Comparison of ENCODE assay signal across 27 cellular contexts in the genomic region with DNA sequence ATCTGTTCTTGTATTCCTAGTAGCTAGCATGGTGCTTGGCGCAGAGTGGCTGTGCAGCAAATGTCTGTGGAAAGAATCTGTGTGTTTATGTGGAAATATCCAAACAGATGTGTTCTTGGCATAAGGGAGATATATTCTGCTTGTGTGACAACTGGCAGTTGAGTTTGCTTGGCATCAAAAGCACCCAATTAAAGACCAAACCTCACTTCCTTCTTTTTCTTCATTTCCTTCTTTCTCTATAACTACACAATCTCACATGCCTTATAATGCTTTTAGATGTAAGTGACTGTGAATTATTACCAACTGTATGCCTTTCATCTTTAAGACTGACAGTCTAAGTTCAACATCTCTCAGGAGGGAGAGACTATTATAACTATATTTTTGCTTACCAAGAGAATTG.
"Had no signal": no experiment of that assay in that cellular context is flagged by ENCODE, and none has a peak within 500 bp of the region (broad histone marks: within the 10 kb centered on the region; RNA-seq: fewer than 3 reads in every experiment).

No MANE protein-coding gene starts in this region.

- ATAC-seq: activated CD4-positive, CD25-positive, alpha-beta regulatory T cell treated with anti-CD3 and anti-CD28 coated beads, Interleukin-2, amount 50 U/mL, for 24 hours; gastroesophageal sphincter; pancreas; sciatic nerve; stimulated activated memory B cell treated with anti-CD40 and anti-IgM and Interleukin-4, amounts not matched to agents 10 μg/mL and 1 μg/mL and 100 μg/mL, for 72 hours had no signal

- H3K4me1 Mint-ChIP-seq: activated naive CD4-positive, alpha-beta T cell treated with anti-CD3 and anti-CD28 coated beads, Interleukin-2, amount 10 ng/mL, durations not matched to agents 7 days and 5 days; activated naive CD8-positive, alpha-beta T cell treated with anti-CD3 and anti-CD28 coated beads, Interleukin-2, amount 10 ng/mL, durations not matched to agents 7 days and 5 days; immature natural killer cell; stimulated activated memory B cell treated with anti-CD40 and anti-IgM and Interleukin-4, amounts not matched to agents 10 μg/mL and 1 μg/mL and 100 μg/mL, for 72 hours had no signal

- H3K27me3 Mint-ChIP-seq: activated naive CD4-positive, alpha-beta T cell treated with anti-CD3 and anti-CD28 coated beads, Interleukin-2, amount 10 ng/mL, durations not matched to agents 7 days and 5 days; activated naive CD8-positive, alpha-beta T cell treated with anti-CD3 and anti-CD28 coated beads, Interleukin-2, amount 10 ng/mL, durations not matched to agents 7 days and 5 days; stimulated activated memory B cell treated with anti-CD40 and anti-IgM and Interleukin-4, amounts not matched to agents 10 μg/mL and 1 μg/mL and 100 μg/mL, for 72 hours had no signal

- H3K9me3 Mint-ChIP-seq: immature natural killer cell had no signal

- DNase-seq: activated CD4-positive, alpha-beta T cell treated with anti-CD3 and anti-CD28 coated beads for 48 hours; activated CD4-positive, alpha-beta T cell treated with anti-CD3 and anti-CD28 coated beads, Interleukin-2, amount 50 U/mL, for 48 hours; activated CD8-positive, alpha-beta memory T cell treated with anti-CD3 and anti-CD28 coated beads, Interleukin-2, amount 50 U/mL, for 4 hours; activated gamma-delta T cell; activated naive CD4-positive, alpha-beta T cell treated with anti-CD3 and anti-CD28 coated beads, Interleukin-2, amount 10 ng/mL, durations not matched to agents 7 days and 5 days; activated naive CD8-positive, alpha-beta T cell treated with anti-CD3 and anti-CD28 coated beads, Interleukin-2, amount 10 ng/mL, durations not matched to agents 7 days and 5 days; activated T-cell treated with anti-CD3 and anti-CD28 coated beads, Interleukin-2, amount 50 U/mL, for 1 hour; cerebellar nuclear complex; colonic mucosa; effector CD8-positive, alpha-beta T cell; hypothalamus; immature natural killer cell; kidney; left colon; mammary epithelial cell; pancreas; retina; stimulated activated CD4-positive, alpha-beta T cell treated with anti-CD3 and anti-CD28 coated beads, Interleukin-4, amount 100 ng/mL, for 24 hours; stimulated activated CD8-positive, alpha-beta memory T cell treated with anti-CD3 and anti-CD28 coated beads, Interleukin-4, amount 100 ng/mL, for 48 hours; stomach; T-helper 9 cell; WERI-Rb-1 had no signal

- H3K27ac Mint-ChIP-seq: activated naive CD4-positive, alpha-beta T cell treated with anti-CD3 and anti-CD28 coated beads, Interleukin-2, amount 10 ng/mL, durations not matched to agents 7 days and 5 days; activated naive CD8-positive, alpha-beta T cell treated with anti-CD3 and anti-CD28 coated beads, Interleukin-2, amount 10 ng/mL, durations not matched to agents 7 days and 5 days; immature natural killer cell; stimulated activated memory B cell treated with anti-CD40 and anti-IgM and Interleukin-4, amounts not matched to agents 10 μg/mL and 1 μg/mL and 100 μg/mL, for 72 hours had no signal

- H3K4me3 Mint-ChIP-seq: activated naive CD4-positive, alpha-beta T cell treated with anti-CD3 and anti-CD28 coated beads, Interleukin-2, amount 10 ng/mL, durations not matched to agents 7 days and 5 days; activated naive CD8-positive, alpha-beta T cell treated with anti-CD3 and anti-CD28 coated beads, Interleukin-2, amount 10 ng/mL, durations not matched to agents 7 days and 5 days; brain; immature natural killer cell; stimulated activated memory B cell treated with anti-CD40 and anti-IgM and Interleukin-4, amounts not matched to agents 10 μg/mL and 1 μg/mL and 100 μg/mL, for 72 hours had no signal
